18 cellular contexts compared by ENCODE assay signal in genomic region chr17:40617678-40618240, GRCh38. TPM values are rescaled to one million over a fixed set of nuclear protein-coding genes. Genes with fewer than 3 reads are reported as not detected.
DNase-seq lines count a peak whose midpoint lies in the region; ATAC-seq and TF ChIP-seq lines count a peak whose summit lies in the region.
"Had no signal": no experiment of that assay in that cellular context is flagged by ENCODE, and none has a peak within 500 bp of the region (broad histone marks: within the 10 kb centered on the region; RNA-seq: fewer than 3 reads in every experiment).

No MANE protein-coding gene starts in this region.

- no peaks in the 10 kb centered on the region for H3F3A ChIP-seq in smooth muscle cell (ENCODE audit: low read depth)

- H3K27ac Mint-ChIP-seq in natural killer cell treated with Interleukin-12 subunit alpha and Interleukin-12 subunit beta and Interleukin-15 and Interleukin-18, amount 100 ng/mL, for 72 hours, result peak overlapping the region; percentile 8 to 80
- H3K27ac Mint-ChIP-seq in natural killer cell (peak overlapping the region in 1 of 2 donors; percentile 44), glutamatergic neuron (ENCODE audit: unreplicated experiment) (no peak overlapping the region)
- H3K27ac Mint-ChIP-seq: activated CD8-positive, alpha-beta memory T cell treated with anti-CD3 and anti-CD28 coated beads, Interleukin-2, amount 10 ng/mL, durations not matched to agents 7 days and 5 days had no signal

- no peak overlapping the region for H2AFZ ChIP-seq in smooth muscle cell (ENCODE audit: low read depth)

- TF ChIP-seq CTCF in natural killer cell (IDR thresholded peaks at IDR 0.05), result no peak
- no peak for TF ChIP-seq CTCF in glutamatergic neuron (IDR thresholded peaks at IDR 0.05; ENCODE audit: partially characterized antibody, unreplicated experiment)
- no peak for TF ChIP-seq CTCF in smooth muscle cell (IDR thresholded peaks at IDR 0.05; ENCODE audit: borderline replicate concordance, insufficient read depth, poor library complexity, severe bottlenecking)

- H3K9me3 Mint-ChIP-seq in natural killer cell treated with Interleukin-12 subunit alpha and Interleukin-12 subunit beta and Interleukin-15 and Interleukin-18, amount 100 ng/mL, for 72 hours, result no peaks in the 10 kb centered on the region
- H3K9me3 Mint-ChIP-seq in natural killer cell (no peaks in the 10 kb centered on the region), glutamatergic neuron (ENCODE audit: unreplicated experiment) (peaks cover 3% of the 10 kb centered on the region)
- H3K9me3 Mint-ChIP-seq: activated naive CD8-positive, alpha-beta T cell treated with anti-CD3 and anti-CD28 coated beads for 36 hours; CD14-positive monocyte; stimulated activated naive CD8-positive, alpha-beta T cell treated with anti-CD3 and anti-CD28 coated beads, Interleukin-15, amount 100 ng/mL, for 72 hours had no signal

- H3K36me3 ChIP-seq in smooth muscle cell (ENCODE audit: low read depth), result no peaks in the 10 kb centered on the region
- H3K36me3 ChIP-seq: right atrium auricular region had no signal

- ATAC-seq in natural killer cell treated with Interleukin-12 subunit alpha and Interleukin-12 subunit beta and Interleukin-15 and Interleukin-18, amount 100 ng/mL, for 72 hours, result no peak
- ATAC-seq in natural killer cell, result no peak
- no peak for ATAC-seq in HG03045 (IDR thresholded peaks at IDR 0.05; ENCODE audit: unreplicated experiment)
- no peak for ATAC-seq in GM18909 (IDR thresholded peaks at IDR 0.05; ENCODE audit: poor library complexity, unreplicated experiment)
- ATAC-seq: activated CD8-positive, alpha-beta memory T cell treated with anti-CD3 and anti-CD28 coated beads, Interleukin-2, amount 10 ng/mL, durations not matched to agents 7 days and 5 days; Panc1; stimulated activated naive CD8-positive, alpha-beta T cell treated with anti-CD3 and anti-CD28 coated beads, Interleukin-15, amount 100 ng/mL, for 72 hours had no signal

- intact Hi-C loops in natural killer cell (cut with micrococcal nuclease), result no loop called here

- peaks cover 3% of the 10 kb centered on the region for H3K27me3 ChIP-seq in smooth muscle cell (ENCODE audit: low read depth)
- H3K27me3 ChIP-seq: right atrium auricular region had no signal

- no peaks in the 10 kb centered on the region for H3K4me1 ChIP-seq in smooth muscle cell (ENCODE audit: low read depth)

- H3K79me2 ChIP-seq in smooth muscle cell (ENCODE audit: low read depth), result no peaks in the 10 kb centered on the region

- H3K4me1 Mint-ChIP-seq in natural killer cell treated with Interleukin-12 subunit alpha and Interleukin-12 subunit beta and Interleukin-15 and Interleukin-18, amount 100 ng/mL, for 72 hours (ENCODE audit: low read depth in 2 of 2), result peaks cover 51 to 64% of the 10 kb centered on the region in 2 donors
- H3K4me1 Mint-ChIP-seq in natural killer cell (peaks cover 16 to 17% of the 10 kb centered on the region in 2 donors), glutamatergic neuron (ENCODE audit: low read depth, unreplicated experiment) (peaks cover 7% of the 10 kb centered on the region)

- H3K27me3 Mint-ChIP-seq in natural killer cell treated with Interleukin-12 subunit alpha and Interleukin-12 subunit beta and Interleukin-15 and Interleukin-18, amount 100 ng/mL, for 72 hours, result peaks cover 0 to 4% of the 10 kb centered on the region in 2 donors
- H3K27me3 Mint-ChIP-seq in natural killer cell (ENCODE audit: low read depth in 2 of 2) (peaks cover 0 to 15% of the 10 kb centered on the region in 2 donors), glutamatergic neuron (ENCODE audit: unreplicated experiment) (peaks cover 5% of the 10 kb centered on the region)
- H3K27me3 Mint-ChIP-seq: activated CD8-positive, alpha-beta memory T cell treated with anti-CD3 and anti-CD28 coated beads, Interleukin-2, amount 10 ng/mL, durations not matched to agents 7 days and 5 days; activated naive CD8-positive, alpha-beta T cell treated with anti-CD3 and anti-CD28 coated beads for 36 hours; stimulated activated naive CD8-positive, alpha-beta T cell treated with anti-CD3 and anti-CD28 coated beads, Interleukin-15, amount 100 ng/mL, for 72 hours had no signal

- H3K4me2 ChIP-seq in smooth muscle cell, result no peak overlapping the region

- H3K9me3 ChIP-seq in smooth muscle cell (replicated peaks; ENCODE audit: low read depth), result no peaks in the 10 kb centered on the region
- H3K9me3 ChIP-seq: right atrium auricular region had no signal

- H3K9ac ChIP-seq in smooth muscle cell (ENCODE audit: low read depth), result no peak overlapping the region

- no peaks in the 10 kb centered on the region for H3K36me3 Mint-ChIP-seq in natural killer cell treated with Interleukin-12 subunit alpha and Interleukin-12 subunit beta and Interleukin-15 and Interleukin-18, amount 100 ng/mL, for 72 hours
- no peaks in the 10 kb centered on the region for H3K36me3 Mint-ChIP-seq in natural killer cell
- H3K36me3 Mint-ChIP-seq in glutamatergic neuron (ENCODE audit: unreplicated experiment), result no peaks in the 10 kb centered on the region
- H3K36me3 Mint-ChIP-seq: activated CD8-positive, alpha-beta memory T cell treated with anti-CD3 and anti-CD28 coated beads, Interleukin-2, amount 10 ng/mL, durations not matched to agents 7 days and 5 days; CD14-positive monocyte had no signal

- H4K20me1 ChIP-seq in smooth muscle cell (ENCODE audit: low read depth), result no peaks in the 10 kb centered on the region

- no peak overlapping the region for H3K4me3 Mint-ChIP-seq in natural killer cell treated with Interleukin-12 subunit alpha and Interleukin-12 subunit beta and Interleukin-15 and Interleukin-18, amount 100 ng/mL, for 72 hours
- H3K4me3 Mint-ChIP-seq in natural killer cell (no peak overlapping the region), glutamatergic neuron (ENCODE audit: unreplicated experiment) (no peak overlapping the region)
- H3K4me3 Mint-ChIP-seq: activated CD8-positive, alpha-beta memory T cell treated with anti-CD3 and anti-CD28 coated beads, Interleukin-2, amount 10 ng/mL, durations not matched to agents 7 days and 5 days; activated naive CD8-positive, alpha-beta T cell treated with anti-CD3 and anti-CD28 coated beads for 36 hours; CD14-positive monocyte; stimulated activated naive CD8-positive, alpha-beta T cell treated with anti-CD3 and anti-CD28 coated beads, Interleukin-15, amount 100 ng/mL, for 72 hours had no signal

- H3K27ac ChIP-seq in smooth muscle cell (ENCODE audit: low read depth), result no peak overlapping the region
- H3K27ac ChIP-seq: right atrium auricular region had no signal

- no peak overlapping the region for H3K4me3 ChIP-seq in smooth muscle cell
- H3K4me3 ChIP-seq: right atrium auricular region had no signal

- no peak for DNase-seq in natural killer cell treated with Interleukin-12 subunit alpha and Interleukin-12 subunit beta and Interleukin-15 and Interleukin-18, amount 100 ng/mL, for 72 hours (ENCODE audit: low spot score)
- DNase-seq in natural killer cell (no peak), SK-N-DZ (ENCODE audit: low spot score) (peak; percentile 48), glutamatergic neuron (peak; percentile 34), smooth muscle cell (lab: John Stamatoyannopoulos, UW; ENCODE audit: unreplicated experiment) (no peak), hepatic stellate cell (ENCODE audit: low spot score) (no peak)
- DNase-seq: activated CD8-positive, alpha-beta memory T cell treated with anti-CD3 and anti-CD28 coated beads, Interleukin-2, amount 10 ng/mL, durations not matched to agents 7 days and 5 days; activated naive CD8-positive, alpha-beta T cell treated with anti-CD3 and anti-CD28 coated beads for 36 hours; islet precursor cell; NCI-H2171 treated with DMSO at 0.1 percent for 48 hours; stimulated activated naive CD8-positive, alpha-beta T cell treated with anti-CD3 and anti-CD28 coated beads, Interleukin-15, amount 100 ng/mL, for 72 hours; T1000 had no signal

- WGBS in smooth muscle cell (ENCODE audit: low lambda C conversion rate), result 61% methylated on average over 11 of the region's 11 CpGs

RNA-seq across cellular contexts. Expression of gene SMARCE1, which starts 29.9 kb away (rescaled TPM):
- total RNA-seq in natural killer cell treated with Interleukin-12 subunit alpha and Interleukin-12 subunit beta and Interleukin-15 and Interleukin-18, amount 100 ng/mL, for 72 hours, result 10 to 100 TPM; 76.2 to 94.6 TPM
- total RNA-seq in natural killer cell (100 to 1,000 TPM in 2 of 3 donors, 10 to 100 TPM in 1; 87.8 to 102 (median 101) TPM), glutamatergic neuron (ENCODE audit: unreplicated experiment) (207 TPM), smooth muscle cell (87.5 and 95.9 TPM in 2 replicates)
- polyA plus RNA-seq in SK-N-DZ (2014; cell fraction: cytosol; rRNA removed), result 139 and 149 TPM in 2 replicates
- 97.4 and 104 TPM in 2 replicates for polyA plus RNA-seq in SK-N-DZ (2014; cell fraction: nucleus; rRNA removed)
- polyA plus RNA-seq in smooth muscle cell, result 101 and 115 TPM in 2 replicates

RNA-seq across cellular contexts. Expression of gene KRT222, which starts 47.2 kb away (rescaled TPM):
- not detected for total RNA-seq in natural killer cell treated with Interleukin-12 subunit alpha and Interleukin-12 subunit beta and Interleukin-15 and Interleukin-18, amount 100 ng/mL, for 72 hours
- total RNA-seq in natural killer cell (not detected), glutamatergic neuron (ENCODE audit: unreplicated experiment) (1.3 TPM), smooth muscle cell (not detected in 2 replicates)
- polyA plus RNA-seq in SK-N-DZ (2014; cell fraction: cytosol; rRNA removed), result not detected in 2 replicates
- polyA plus RNA-seq in SK-N-DZ (2014; cell fraction: nucleus; rRNA removed), result not detected in 2 replicates
- polyA plus RNA-seq in smooth muscle cell, result not detected in 2 replicates
- total RNA-seq: activated CD8-positive, alpha-beta memory T cell treated with anti-CD3 and anti-CD28 coated beads, Interleukin-2, amount 10 ng/mL, durations not matched to agents 7 days and 5 days; myocyte had no signal
- polyA plus RNA-seq: CD14-positive monocyte had no signal

RNA-seq across cellular contexts. Expression of gene CCR7, which starts 52.5 kb away (rescaled TPM):
- total RNA-seq in natural killer cell treated with Interleukin-12 subunit alpha and Interleukin-12 subunit beta and Interleukin-15 and Interleukin-18, amount 100 ng/mL, for 72 hours, result 10 to 100 TPM; 65.7 to 71.1 TPM
- 1 to 10 TPM; 3.2 to 8.0 (median 6.6) TPM for total RNA-seq in natural killer cell
- 0.07 TPM in 1 of 2 replicates, not detected in the other for polyA plus RNA-seq in SK-N-DZ (2014; cell fraction: cytosol; rRNA removed)
- not detected in 2 replicates for polyA plus RNA-seq in SK-N-DZ (2014; cell fraction: nucleus; rRNA removed)
- total RNA-seq in glutamatergic neuron (ENCODE audit: unreplicated experiment), result not detected
- total RNA-seq in smooth muscle cell, result not detected in 2 replicates
- not detected in 2 replicates for polyA plus RNA-seq in smooth muscle cell
- total RNA-seq: myocyte had no signal

Comparison
In these comparisons a context has a peak if more than half of its experiments do, and no peak if none do; other contexts are left out.
1. RNA of gene CCR7, which starts 52.5 kb away (total RNA-seq): 65.7 to 71.1 TPM in natural killer cell treated with Interleukin-12 subunit alpha and Interleukin-12 subunit beta and Interleukin-15 and Interleukin-18, amount 100 ng/mL, for 72 hours; 3.2 to 8.0 TPM in natural killer cell, not detected in glutamatergic neuron (single experiment) and not detected in smooth muscle cell; every median in the first group is over 4 times any median in the second.
2. DNase-seq: peak in SK-N-DZ (single experiment) and glutamatergic neuron (single experiment); none in natural killer cell treated with Interleukin-12 subunit alpha and Interleukin-12 subunit beta and Interleukin-15 and Interleukin-18, amount 100 ng/mL, for 72 hours (single experiment), natural killer cell (single experiment), smooth muscle cell (single experiment) and hepatic stellate cell (single experiment).